In genomic region chr18:2218101-2218500, GRCh38 we compare ENCODE assay signal across 36 cellular contexts.
"Had no signal": no experiment of that assay in that cellular context is flagged by ENCODE, and none has a peak within 500 bp of the region (broad histone marks: within the 10 kb centered on the region; RNA-seq: fewer than 3 reads in every experiment).

No MANE protein-coding gene starts in this region.

- DNase-seq: activated B cell treated with CpG ODN at 0.5 μM for 24 hours; activated CD4-positive, alpha-beta memory T cell treated with anti-CD3 and anti-CD28 coated beads, Interleukin-2, amount 10 ng/mL, durations not matched to agents 7 days and 5 days; activated CD4-positive, alpha-beta T cell treated with anti-CD3 and anti-CD28 coated beads for 4 hours; activated CD4-positive, CD25-positive, alpha-beta regulatory T cell treated with anti-CD3 and anti-CD28 coated beads, Interleukin-2, amount 50 U/mL, for 72 hours; activated effector memory CD4-positive, alpha-beta T cell treated with anti-CD3 and anti-CD28 coated beads, Interleukin-2, amount 50 U/mL, for 16 hours; activated naive CD4-positive, alpha-beta T cell; activated naive CD4-positive, alpha-beta T cell treated with anti-CD3 and anti-CD28 coated beads, Interleukin-2, amount 50 U/mL, for 16 hours; activated naive CD8-positive, alpha-beta T cell treated with anti-CD3 and anti-CD28 coated beads for 36 hours; activated T-cell treated with anti-CD3 and anti-CD28 coated beads, Interleukin-2, amount 50 U/mL, for 1 hour; activated T-cell treated with anti-CD3 and anti-CD28 coated beads, Interleukin-2, amount 50 U/mL, for 72 hours; body of pancreas; KG1; NCI-H1092 treated with DMSO at 0.1 percent for 48 hours; NCI-H1417; NCI-H146; NCI-H187; NCI-H2029 treated with DMSO at 0.1 percent for 48 hours; NCI-H2107; NCI-H2171; NCI-H446; NCI-H69; NCI-H82; PC-9; SIG-M5; SW 1271; T-helper 1 cell; T-helper 2 cell; T-helper 9 cell had no signal

- H3K4me1 ChIP-seq: breast epithelium had no signal

- H3K36me3 ChIP-seq: breast epithelium had no signal

- H2AFZ ChIP-seq: PC-9 had no signal

- H3K27me3 ChIP-seq: body of pancreas, breast epithelium had no signal

- H3K4me2 ChIP-seq: PC-9 had no signal

- H3K4me3 ChIP-seq: body of pancreas, breast epithelium, PC-9 had no signal

- ATAC-seq: activated T-cell treated with anti-CD3 and anti-CD28 coated beads, Interleukin-2, amount 50 U/mL, for 72 hours; activated T-helper 17 cell treated with anti-CD3 and anti-CD28 coated beads, Interleukin-2, amount 50 U/mL, for 72 hours; body of pancreas; Right ventricle myocardium inferior; SK-N-SH treated with all-trans-retinoic acid at 6 μM for 48 hours had no signal

- FAIRE-seq: astrocyte, RCC 7860 had no signal

- H3K27ac ChIP-seq: body of pancreas, breast epithelium, PC-9, RWPE1, VCaP had no signal

- H3K9me3 ChIP-seq: body of pancreas, breast epithelium had no signal
